ENCODE assay signal across 1 cellular context in genomic region chr14:99560946-99561683, GRCh38.
TF ChIP-seq lines count a peak whose summit lies in the region.

No MANE protein-coding gene starts in this region.

TF ChIP-seq in WTC11, 78 proteins besides CTCF, POLR2A, EP300 and RAD21 (continued from another document):
- TF ChIP-seq E2F1 (CRISPR knock-in tag; IDR thresholded peaks at IDR 0.05): no peak
- no peak for TF ChIP-seq ZNF416 (CRISPR knock-in tag; IDR thresholded peaks at IDR 0.05)
- TF ChIP-seq RELA (CRISPR knock-in tag; IDR thresholded peaks at IDR 0.05; ENCODE audit: borderline replicate concordance): no peak
- TF ChIP-seq NFE2L1 (CRISPR knock-in tag; IDR thresholded peaks at IDR 0.05): no peak
- no peak for TF ChIP-seq KAT7 (CRISPR knock-in tag; IDR thresholded peaks at IDR 0.05; ENCODE audit: borderline replicate concordance)
- no peak for TF ChIP-seq ATF3 (CRISPR knock-in tag; conservative IDR thresholded peaks at IDR 0.05)
- TF ChIP-seq, protein P1, sequence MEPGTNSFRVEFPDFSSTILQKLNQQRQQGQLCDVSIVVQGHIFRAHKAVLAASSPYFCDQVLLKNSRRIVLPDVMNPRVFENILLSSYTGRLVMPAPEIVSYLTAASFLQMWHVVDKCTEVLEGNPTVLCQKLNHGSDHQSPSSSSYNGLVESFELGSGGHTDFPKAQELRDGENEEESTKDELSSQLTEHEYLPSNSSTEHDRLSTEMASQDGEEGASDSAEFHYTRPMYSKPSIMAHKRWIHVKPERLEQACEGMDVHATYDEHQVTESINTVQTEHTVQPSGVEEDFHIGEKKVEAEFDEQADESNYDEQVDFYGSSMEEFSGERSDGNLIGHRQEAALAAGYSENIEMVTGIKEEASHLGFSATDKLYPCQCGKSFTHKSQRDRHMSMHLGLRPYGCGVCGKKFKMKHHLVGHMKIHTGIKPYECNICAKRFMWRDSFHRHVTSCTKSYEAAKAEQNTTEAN (CRISPR knock-in tag; IDR thresholded peaks at IDR 0.05): no peak
- no peak for TF ChIP-seq SP1 (CRISPR knock-in tag; conservative IDR thresholded peaks at IDR 0.05)
- no peak for TF ChIP-seq ESRRA (CRISPR knock-in tag; IDR thresholded peaks at IDR 0.05; ENCODE audit: borderline replicate concordance)
- TF ChIP-seq MLX (CRISPR knock-in tag; IDR thresholded peaks at IDR 0.05): no peak
- no peak for TF ChIP-seq ZBTB21 (CRISPR knock-in tag; IDR thresholded peaks at IDR 0.05; ENCODE audit: borderline replicate concordance)
